11 cellular contexts compared by ENCODE assay signal in the genomic region with DNA sequence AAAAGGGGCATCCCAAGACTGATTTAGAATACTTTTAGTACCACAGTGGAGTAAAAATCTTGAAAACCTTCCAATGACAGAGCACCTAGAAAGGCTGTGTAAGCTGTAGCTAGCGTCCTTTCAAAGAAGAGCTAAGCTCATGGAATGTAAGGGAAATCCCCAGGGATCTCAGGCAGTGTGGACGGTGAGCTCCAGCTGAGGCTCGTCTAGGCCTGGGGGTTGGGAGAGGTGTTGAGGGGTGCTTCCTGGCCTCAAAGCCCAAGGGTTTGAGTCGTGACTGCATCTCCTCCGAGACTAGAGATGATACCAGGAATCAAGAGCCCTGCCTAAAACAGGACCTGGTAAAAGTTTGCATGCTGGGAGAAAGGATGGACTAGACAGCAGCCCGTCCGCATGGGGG. TPM values are rescaled to one million over a fixed set of nuclear protein-coding genes. Genes with fewer than 3 reads are reported as not detected.
A peak's percentile ranks its signal among the peaks of the same experiment; 100 is the strongest.
DNase-seq lines count a peak whose midpoint lies in the region; ATAC-seq and TF ChIP-seq lines count a peak whose summit lies in the region.
"Had no signal": no experiment of that assay in that cellular context is flagged by ENCODE, and none has a peak within 500 bp of the region (broad histone marks: within the 10 kb centered on the region; RNA-seq: fewer than 3 reads in every experiment).

No MANE protein-coding gene starts in this region.

- TF ChIP-seq CTCF in AG10803 (conservative IDR thresholded peaks at IDR 0.05; ENCODE audit: low read length) = no peak
- no peak for TF ChIP-seq CTCF in RWPE1 (conservative IDR thresholded peaks at IDR 0.05; ENCODE audit: low read depth)

- DNase-seq in AG10803 (ENCODE audit: low read depth) = peak; percentile 77
- DNase-seq in RWPE1 (ENCODE audit: low spot score) = no peak
- no peak for DNase-seq in activated CD8-positive, alpha-beta memory T cell treated with anti-CD3 and anti-CD28 coated beads, Interleukin-2, amount 50 U/mL, for 48 hours
- DNase-seq in NCI-H510A (lab: John Stamatoyannopoulos, UW) = no peak
- DNase-seq: activated CD8-positive, alpha-beta memory T cell treated with anti-CD3 and anti-CD28 coated beads for 24 hours had no signal

- H3K36me3 ChIP-seq in esophagus (ENCODE audit: control insufficient read depth in 2 of 2, insufficient read depth in 2 of 2, low read length in 1 of 2) (no peaks in the 10 kb centered on the region), muscle layer of duodenum (ENCODE audit: control insufficient read depth in 1 of 2, insufficient read depth in 2 of 2, low read length in 2 of 2) (no peaks in the 10 kb centered on the region)
- H3K36me3 ChIP-seq: adrenal gland had no signal

- 53 to 71% methylated on average over 7 of the region's 7 CpGs for WGBS in esophagus, 2 donors

- H3K4me1 ChIP-seq in esophagus (ENCODE audit: control insufficient read depth in 2 of 2, insufficient read depth in 2 of 2, low read length in 1 of 2) = peaks cover 11 to 13% of the 10 kb centered on the region in 2 donors
- H3K4me1 ChIP-seq in muscle layer of duodenum (ENCODE audit: control insufficient read depth in 1 of 2, insufficient read depth in 2 of 2, low read length in 2 of 2) = peaks cover 32 to 53% of the 10 kb centered on the region in 2 donors

- H3K4me3 ChIP-seq in AG10803 (ENCODE audit: low read length) (no peak overlapping the region; the same call in 1 of the 2 replicates), esophagus (ENCODE audit: low read depth in 1 of 2, low read length in 2 of 2) (no peak overlapping the region), muscle layer of duodenum (ENCODE audit: low read depth in 1 of 2, low read length in 2 of 2) (no peak overlapping the region)
- H3K4me3 ChIP-seq: adrenal gland, skin epidermis had no signal

- no peaks in the 10 kb centered on the region for H3K27me3 ChIP-seq in esophagus (ENCODE audit: control insufficient read depth in 1 of 2, insufficient read depth in 2 of 2, low read length in 2 of 2)
- no peaks in the 10 kb centered on the region for H3K27me3 ChIP-seq in muscle layer of duodenum (ENCODE audit: low read depth, low read length)
- H3K27me3 ChIP-seq: adrenal gland had no signal

- ATAC-seq in HG03457 (IDR thresholded peaks at IDR 0.05; ENCODE audit: unreplicated experiment) (no peak), HG03108 (IDR thresholded peaks at IDR 0.05; ENCODE audit: unreplicated experiment) (no peak)

- H3K9me3 ChIP-seq in esophagus (ENCODE audit: control insufficient read depth in 2 of 2, insufficient read depth in 1 of 2, low read depth in 1 of 2, low read length in 1 of 2) (no peaks in the 10 kb centered on the region), muscle layer of duodenum (ENCODE audit: control insufficient read depth in 1 of 2, low read length in 2 of 2) (no peaks in the 10 kb centered on the region)
- H3K9me3 ChIP-seq: adrenal gland had no signal

- H3K27ac ChIP-seq in RWPE1 = peak overlapping the region; percentile 88
- H3K27ac ChIP-seq in esophagus (ENCODE audit: low read depth in 2 of 2, low read length in 1 of 2) = peak overlapping the region; percentile 31 to 64
- peak overlapping the region; percentile 72 for H3K27ac ChIP-seq in muscle layer of duodenum (ENCODE audit: low read length)

- POLR2A ChIA-PET in RWPE1 (lab: Yijun Ruan, JAX; ENCODE audit: low non-redundant PET) = no interaction called here

- CTCF ChIA-PET in RWPE1 (lab: Yijun Ruan, JAX) = no interaction called here

RNA-seq across cellular contexts. Expression of a gene that starts 7.6 kb away (rescaled TPM):
- polyA plus RNA-seq in esophagus = 10 to 100 TPM; 11.8 to 22.7 TPM
